In genomic region chr17:235831-236640, GRCh38 we compare ENCODE assay signal across 11 cellular contexts. TPM values are rescaled to one million over a fixed set of nuclear protein-coding genes. Genes with fewer than 3 reads are reported as not detected.
"Had no signal": no experiment of that assay in that cellular context is flagged by ENCODE, and none has a peak within 500 bp of the region (broad histone marks: within the 10 kb centered on the region; RNA-seq: fewer than 3 reads in every experiment).

No MANE protein-coding gene starts in this region.

- ATAC-seq: left colon; SK-N-SH treated with all-trans-retinoic acid at 6 μM for 48 hours; stimulated activated naive B cell treated with anti-CD40 and anti-IgM and Interleukin-4, amounts not matched to agents 10 μg/mL and 1 μg/mL and 100 μg/mL, for 72 hours had no signal

- DNase-seq: activated B cell treated with CpG ODN at 0.5 μM for 24 hours; activated CD4-positive, alpha-beta T cell treated with anti-CD3 and anti-CD28 coated beads, Interleukin-2, amount 50 U/mL, for 1 hour; activated naive CD4-positive, alpha-beta T cell treated with anti-CD3 and anti-CD28 coated beads, Interleukin-2, amount 50 U/mL, for 16 hours; dermis blood vessel endothelial cell; hypothalamus; mesenchymal stem cell; stimulated activated CD4-positive, alpha-beta T cell treated with anti-CD3 and anti-CD28 coated beads, Interleukin-2, amount 100 ng/mL, for 24 hours; stimulated activated naive B cell treated with anti-CD40 and anti-IgM and Interleukin-4, amounts not matched to agents 10 μg/mL and 1 μg/mL and 100 μg/mL, for 72 hours; trophoblast cell had no signal

RNA-seq across cellular contexts. Expression of gene DOC2B, which starts 54.6 kb away (rescaled TPM):
- total RNA-seq: activated B cell treated with CpG ODN at 0.5 μM for 24 hours had no signal
